In the genomic region with DNA sequence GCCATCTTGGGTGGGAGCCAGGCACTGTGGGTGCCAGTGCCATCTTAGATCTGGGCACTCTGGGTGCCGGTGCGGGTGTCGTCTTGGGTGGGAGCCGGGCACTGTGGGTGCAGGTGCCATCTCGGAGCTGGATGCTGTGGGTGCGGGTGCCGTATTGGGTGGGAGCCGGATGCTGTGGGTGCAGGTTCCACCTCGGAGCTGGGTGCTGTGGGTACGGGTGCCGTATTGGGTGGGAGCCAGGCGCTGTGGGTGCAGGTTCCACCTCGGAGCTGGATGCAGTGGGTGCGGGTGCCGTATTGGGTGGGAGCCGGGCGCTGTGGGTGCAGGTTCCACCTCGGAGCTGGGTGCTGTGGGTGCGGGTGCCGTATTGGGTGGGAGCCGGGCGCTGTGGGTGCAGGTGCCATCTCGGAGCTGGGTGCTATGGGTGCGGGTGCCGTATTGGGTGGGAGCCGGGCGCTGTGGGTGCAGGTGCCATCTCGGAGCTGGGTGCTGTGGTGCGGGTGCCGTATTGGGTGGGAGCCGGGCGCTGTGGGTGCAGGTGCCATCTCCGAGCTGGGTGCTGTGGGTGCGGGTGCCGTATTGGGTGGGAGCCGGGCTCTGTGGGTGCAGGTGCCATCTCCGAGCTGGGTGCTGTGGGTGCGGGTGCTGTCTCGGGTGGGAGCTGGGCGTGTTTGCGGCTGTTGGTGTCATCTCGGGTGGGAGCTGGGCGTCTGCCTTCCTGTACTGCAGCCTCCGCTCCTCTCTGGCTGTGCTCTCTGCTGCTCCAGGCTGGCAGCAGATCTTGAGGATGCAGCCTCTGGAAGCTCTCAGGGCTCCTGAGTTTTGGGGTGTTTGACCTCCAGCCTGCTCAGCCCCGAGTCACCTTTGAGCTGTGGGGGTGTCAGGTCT, we compare ENCODE assay signal across 7 cellular contexts. TPM values are rescaled to one million over a fixed set of nuclear protein-coding genes. Genes with fewer than 3 reads are reported as not detected.
A peak's percentile ranks its signal among the peaks of the same experiment; 100 is the strongest.
DNase-seq lines count a peak whose midpoint lies in the region; ATAC-seq, FAIRE-seq and TF ChIP-seq lines count a peak whose summit lies in the region.
"Not testable (repeated sequence)": the region's sequence is repeated elsewhere in the genome, so short reads cannot be mapped to it uniquely, and the experiment has no call there.

No MANE protein-coding gene starts in this region.

- H3K4me1 Mint-ChIP-seq in GM23338 (peaks cover 19% of the 10 kb centered on the region), brain (peaks cover 58% of the 10 kb centered on the region), glutamatergic neuron (ENCODE audit: low read depth, unreplicated experiment) (peaks cover 60% of the 10 kb centered on the region)

- TF ChIP-seq RAD21 in HepG2 (CRISPR knock-in tag; IDR thresholded peaks at IDR 0.05): not testable (repeated sequence)

- peaks cover 14% of the 10 kb centered on the region for H3K27me3 Mint-ChIP-seq in GM23338 (ENCODE audit: insufficient read depth, low read depth, poor library complexity)
- H3K27me3 Mint-ChIP-seq in brain: not testable (repeated sequence)
- peaks cover 51% of the 10 kb centered on the region for H3K27me3 Mint-ChIP-seq in glutamatergic neuron (ENCODE audit: unreplicated experiment)

- CTCF ChIA-PET in HepG2 (lab: Yijun Ruan, JAX; ENCODE audit: low intra/inter-chr PET ratio, low total read pairs): not testable (repeated sequence)

- not testable (repeated sequence) for TF ChIP-seq POLR2A in HepG2 (IDR thresholded peaks at IDR 0.05; ENCODE audit: insufficient read depth in 1 of 2, low read depth in 2 of 2, low read length in 2 of 2)

- WGBS in HepG2 (ENCODE audit: low lambda C conversion rate): 96% methylated on average over 42 of the region's 45 CpGs

- not testable (repeated sequence) for H3K4me3 Mint-ChIP-seq in GM23338; brain; glutamatergic neuron (ENCODE audit: unreplicated experiment)

- not testable (repeated sequence) for H3K9ac ChIP-seq in HepG2 (ENCODE audit: insufficient read depth, low read depth, low read length)

- not testable (repeated sequence) for H3K4me3 ChIP-seq in GM23338; HepG2 (replicated peaks in 1 of 3; ENCODE audit: insufficient read depth in 1 of 3, low read depth in 2 of 3, low read length in 3 of 3)

- H3K79me2 ChIP-seq in GM23338 (replicated peaks; ENCODE audit: insufficient read depth); HepG2 (ENCODE audit: insufficient read depth, low read length): not testable (repeated sequence)

- not testable (repeated sequence) for H3F3A ChIP-seq in GM23338 (replicated peaks; ENCODE audit: low read depth)

- not testable (repeated sequence) for H3K9me3 ChIP-seq in HepG2 (ENCODE audit: low read length)

- H3K27ac Mint-ChIP-seq in GM23338 (peak overlapping the region; percentile 59; the same call in 1 of the 2 replicates), brain (peak overlapping the region in 3 of 5 experiments; percentile 36 to 79 (median 78)), glutamatergic neuron (ENCODE audit: unreplicated experiment) (peak overlapping the region; percentile 94)

- in situ Hi-C loops in HepG2 (cut with HindIII; ENCODE audit: extremely low pct_ligation_motif_present, low pct_unique_long_range_greater_than_20kb): not testable (repeated sequence)

- not testable (repeated sequence) for H2AFZ ChIP-seq in GM23338; HepG2 (ENCODE audit: low read length)

- TF ChIP-seq CTCF in GM23338 (conservative IDR thresholded peaks at IDR 0.05; ENCODE audit: low read depth in 2 of 2); brain (conservative IDR thresholded peaks at IDR 0.05); glutamatergic neuron (IDR thresholded peaks at IDR 0.05; ENCODE audit: partially characterized antibody, unreplicated experiment); HepG2 (CRISPR knock-in tag; IDR thresholded peaks at IDR 0.05): not testable (repeated sequence)

- not testable (repeated sequence) for H3K4me2 ChIP-seq in GM23338; HepG2 (ENCODE audit: low read depth, low read length)

- H3K36me3 ChIP-seq in GM23338 (ENCODE audit: insufficient read depth): not testable (repeated sequence)
- peaks cover 5 to 15% of the 10 kb centered on the region in 2 experiments; a peak in 3 of 5 replicates for H3K36me3 ChIP-seq in HepG2 (replicated peaks in 1 of 2; ENCODE audit: control insufficient read depth in 1 of 2, insufficient read depth in 2 of 2, low read length in 2 of 2)

- H4K20me1 ChIP-seq in GM23338 (replicated peaks; ENCODE audit: insufficient read depth); HepG2 (ENCODE audit: insufficient read depth, low read length): not testable (repeated sequence)

- not testable (repeated sequence) for ATAC-seq in GM23338, HepG2

- not testable (repeated sequence) for H3K9me2 ChIP-seq in GM23338 (ENCODE audit: insufficient read depth)

- H3K27ac ChIP-seq in GM23338 (ENCODE audit: low read depth); HepG2 (ENCODE audit: extremely low read length, insufficient read depth, low read length): not testable (repeated sequence)
- H3K27ac ChIP-seq in angular gyrus (ENCODE audit: low read depth, low read length) (peak overlapping the region; percentile 72), caudate nucleus (ENCODE audit: low read depth, low read length) (peak overlapping the region; percentile 59)

- not testable (repeated sequence) for TF ChIP-seq EP300 in HepG2 (IDR thresholded peaks at IDR 0.05; ENCODE audit: low read depth in 2 of 2, low read length in 2 of 2); HepG2 (CRISPR knock-in tag; IDR thresholded peaks at IDR 0.05; ENCODE audit: borderline replicate concordance)

- not testable (repeated sequence) for H3K9me3 Mint-ChIP-seq in GM23338, brain
- peaks cover 44% of the 10 kb centered on the region for H3K9me3 Mint-ChIP-seq in glutamatergic neuron (ENCODE audit: unreplicated experiment)

- H3K36me3 Mint-ChIP-seq in GM23338 (ENCODE audit: low read depth); glutamatergic neuron (ENCODE audit: unreplicated experiment): not testable (repeated sequence)
- H3K36me3 Mint-ChIP-seq in brain: peaks cover 16% of the 10 kb centered on the region

- not testable (repeated sequence) for H3K4me1 ChIP-seq in GM23338 (ENCODE audit: insufficient read depth)
- peaks cover 23% of the 10 kb centered on the region for H3K4me1 ChIP-seq in HepG2 (ENCODE audit: insufficient read depth, low read length)

- not testable (repeated sequence) for BruUV-seq in HepG2 (replicated peaks; lab: Mats Ljungman, UMichigan)

- POLR2A ChIA-PET in HepG2 (lab: Yijun Ruan, JAX): not testable (repeated sequence)

- not testable (repeated sequence) for FAIRE-seq in HepG2 (lab: Jason Lieb, UNC)

- DNase-seq in GM23338 (ENCODE audit: low spot score); glutamatergic neuron; HepG2 (ENCODE audit: low spot score): not testable (repeated sequence)
- DNase-seq in caudate nucleus (lab: John Stamatoyannopoulos, UW): peak in 46 of 61 donors; percentile 20 to 92 (median 66)
- DNase-seq in putamen (ENCODE audit: low spot score): peak; percentile 77

- H3K27me3 ChIP-seq in GM23338 (ENCODE audit: insufficient read depth); HepG2 (ENCODE audit: control insufficient read depth in 1 of 2, insufficient read depth in 2 of 2, low read length in 2 of 2): not testable (repeated sequence)

- intact Hi-C loops in HepG2 (cut with micrococcal nuclease; ENCODE audit: unreplicated experiment): not testable (repeated sequence)

TF ChIP-seq in HepG2, 621 proteins besides CTCF, POLR2A, EP300 and RAD21:
- TF ChIP-seq AGO1 (IDR thresholded peaks at IDR 0.05; ENCODE audit: low read depth, low read length, poor library complexity, severe bottlenecking) (peak; percentile 7), HNRNPL (IDR thresholded peaks at IDR 0.05; ENCODE audit: low read depth, low read length) (peak; percentile 46; the same call in 1 of the 2 replicates)

RNA-seq across cellular contexts. Expression of a gene that starts 43.3 kb away (rescaled TPM):
- total RNA-seq in GM23338 (2014; rRNA removed; shearing (Covaris generic)): 16.7 and 22.7 TPM in 2 replicates
- 21.7 and 22.7 TPM in 2 replicates for polyA plus RNA-seq in GM23338 (2016; fragmentation: Nextera tagmentation; extraction: Ambion mirVana)
- polyA plus RNA-seq in brain (ENCODE audit: insufficient read depth, low read depth, low replicate concordance): 87.8 TPM
- total RNA-seq in glutamatergic neuron (ENCODE audit: unreplicated experiment): 252 TPM
- 16.3 and 22.5 TPM in 2 replicates for total RNA-seq in HepG2 (2016; rRNA removed; fragmentation: Illumina TruSeq; extraction: Trizol)
- 8.5 and 9.9 TPM in 2 replicates for total RNA-seq in HepG2 (2016; cell fraction: cytosol; rRNA removed; fragmentation: Illumina TruSeq; extraction: Trizol; ENCODE audit: low read depth)
- total RNA-seq in HepG2 (2016; cell fraction: insoluble cytoplasmic fraction; rRNA removed; fragmentation: Illumina TruSeq; extraction: Trizol): 15.1 and 19.9 TPM in 2 replicates
- 11.6 and 11.8 TPM in 2 replicates for total RNA-seq in HepG2 (2016; cell fraction: membrane; rRNA removed; fragmentation: Illumina TruSeq; extraction: Trizol)
- total RNA-seq in HepG2 (2016; cell fraction: nucleus; rRNA removed; fragmentation: Illumina TruSeq; extraction: Trizol): 15.9 and 21.1 TPM in 2 replicates
- polyA plus RNA-seq in HepG2 (2011; rRNA removed): 24.0 and 29.8 TPM in 2 replicates
- polyA plus RNA-seq in HepG2 (2011; cell fraction: cytosol; rRNA removed): 14.8 and 22.5 TPM in 2 replicates
- 101 and 122 TPM in 2 replicates for polyA plus RNA-seq in HepG2 (2011; cell fraction: nucleus; rRNA removed)
- polyA plus RNA-seq in HepG2 (2012): 34.4 and 34.9 TPM in 2 replicates
- polyA plus RNA-seq in HepG2 (2016; cell fraction: cytosol; fragmentation: Illumina TruSeq; extraction: Trizol; ENCODE audit: low read depth): 3.9 and 4.4 TPM in 2 replicates
- polyA plus RNA-seq in HepG2 (2016; cell fraction: insoluble cytoplasmic fraction; fragmentation: Illumina TruSeq; extraction: Trizol; ENCODE audit: low read depth): 14.7 and 22.4 TPM in 2 replicates
- polyA plus RNA-seq in HepG2 (2016; cell fraction: membrane; fragmentation: Illumina TruSeq; extraction: Trizol; ENCODE audit: low read depth): 6.8 and 8.2 TPM in 2 replicates
- 38.9 and 40.0 TPM in 2 replicates for polyA plus RNA-seq in HepG2 (2016; cell fraction: nucleus; fragmentation: Illumina TruSeq; extraction: Trizol; ENCODE audit: insufficient read depth, low read depth)
- 6.9 and 34.6 TPM in 2 replicates for polyA minus RNA-seq in HepG2 (2011; rRNA and poly(A)+ RNA removed; ENCODE audit: low replicate concordance)
- polyA minus RNA-seq in HepG2 (2011; cell fraction: cytosol; rRNA and poly(A)+ RNA removed): 19.5 and 20.5 TPM in 2 replicates
- 51.2 and 56.7 TPM in 2 replicates for polyA minus RNA-seq in HepG2 (2011; cell fraction: nucleus; rRNA and poly(A)+ RNA removed)

Comparison
In these comparisons a context has a peak if more than half of its experiments do, and no peak if none do; other contexts are left out.
1. RNA of a gene that starts 43.3 kb away (total RNA-seq): 252 TPM in glutamatergic neuron (single experiment); 16.7 to 22.7 TPM in GM23338 and 8.5 to 22.5 TPM in HepG2; every median in the first group is over 10 times any median in the second.
2. Peak in every context shown above with its lines, with median percentiles within 50 percentile points of each other: H3K27ac Mint-ChIP-seq.